9 cellular contexts compared by ENCODE assay signal in genomic region chr9:88852794-88853193, GRCh38.
DNase-seq lines count a peak whose midpoint lies in the region; ATAC-seq and FAIRE-seq lines count a peak whose summit lies in the region.
"Had no signal": no experiment of that assay in that cellular context is flagged by ENCODE, and none has a peak within 500 bp of the region (broad histone marks: within the 10 kb centered on the region; RNA-seq: fewer than 3 reads in every experiment).

No MANE protein-coding gene starts in this region.

- no peak overlapping the region for H3K56ac ChIP-seq in mesendoderm (ENCODE audit: low read length)

- no peak overlapping the region for H3K23ac ChIP-seq in mesendoderm (ENCODE audit: low read length)

- no peaks in the 10 kb centered on the region; a peak in 2 of 22 replicates for H3K36me3 ChIP-seq in BLaER1 treated with 17β-estradiol and CSF1 and Interleukin-3, amounts not matched to agents 10 nM and 100 nM
- no peaks in the 10 kb centered on the region for H3K36me3 ChIP-seq in mesendoderm (ENCODE audit: control insufficient read depth, insufficient read depth, low read length)

- in situ Hi-C loops in G401 (cut with HindIII; ENCODE audit: low sequenced_read_pairs), result no loop called here

- no peaks in the 10 kb centered on the region for H3K79me1 ChIP-seq in mesendoderm (ENCODE audit: low read length)

- no peak overlapping the region for H2BK5ac ChIP-seq in mesendoderm (ENCODE audit: low read length)

- peak overlapping the region; percentile 31 for H3K4ac ChIP-seq in mesendoderm (ENCODE audit: low read depth, low read length)

- no peak overlapping the region for H2BK120ac ChIP-seq in mesendoderm (ENCODE audit: low read depth, low read length)

- H2AK5ac ChIP-seq in mesendoderm (ENCODE audit: low read length), result no peak overlapping the region

- ATAC-seq in GM18868 (IDR thresholded peaks at IDR 0.05; ENCODE audit: unreplicated experiment), result no peak

- peaks cover 0 to 42% (median 0%) of the 10 kb centered on the region in 11 experiments; a peak in 4 of 22 replicates for H3K27me3 ChIP-seq in BLaER1 treated with 17β-estradiol and CSF1 and Interleukin-3, amounts not matched to agents 10 nM and 100 nM
- no peaks in the 10 kb centered on the region for H3K27me3 ChIP-seq in mesendoderm (ENCODE audit: insufficient read depth, low read length, poor library complexity)

- H3K9ac ChIP-seq in BLaER1 treated with 17β-estradiol and CSF1 and Interleukin-3, amounts not matched to agents 10 nM and 100 nM, result no peak overlapping the region
- no peak overlapping the region for H3K9ac ChIP-seq in mesendoderm (ENCODE audit: low read length)

- H3K18ac ChIP-seq in mesendoderm (ENCODE audit: low read length), result peak overlapping the region; percentile 47

- DNase-seq in MV-4-11 (lab: John Stamatoyannopoulos, UW), result peak; percentile 21
- DNase-seq in mesendoderm, result peak; percentile 87
- no peak for DNase-seq in G401 (ENCODE audit: low spot score)
- DNase-seq in HuH-7 (ENCODE audit: low spot score), result no peak
- no peak for DNase-seq in activated CD4-positive, CD25-positive, alpha-beta regulatory T cell treated with anti-CD3 and anti-CD28 coated beads, Interleukin-2, amount 50 U/mL, for 72 hours

- H3K4me1 ChIP-seq in BLaER1 treated with 17β-estradiol and CSF1 and Interleukin-3, amounts not matched to agents 10 nM and 100 nM, result peaks cover 0 to 21% (median 12%) of the 10 kb centered on the region in 10 experiments; a peak in 14 of 20 replicates
- H3K4me1 ChIP-seq in mesendoderm (ENCODE audit: control insufficient read depth, low read depth, low read length), result no peaks in the 10 kb centered on the region

- no peak overlapping the region for H2BK15ac ChIP-seq in mesendoderm (replicated peaks; ENCODE audit: low read depth)

- H3K9me3 ChIP-seq in BLaER1 treated with 17β-estradiol and CSF1 and Interleukin-3, amounts not matched to agents 10 nM and 100 nM (replicated peaks in 1 of 11), result peaks cover 36 to 45% (median 38%) of the 10 kb centered on the region in 11 experiments

- H4K20me1 ChIP-seq in BLaER1 treated with 17β-estradiol and CSF1 and Interleukin-3, amounts not matched to agents 10 nM and 100 nM, result no peaks in the 10 kb centered on the region

- H4K5ac ChIP-seq in mesendoderm (ENCODE audit: low read length), result no peak overlapping the region

- FAIRE-seq in endometrium (lab: Jason Lieb, UNC), result peak; percentile 21
- FAIRE-seq: G401.6 had no signal

- H3K4me2 ChIP-seq in BLaER1 treated with 17β-estradiol and CSF1 and Interleukin-3, amounts not matched to agents 10 nM and 100 nM, result peak overlapping the region in 7 of 11 experiments; percentile 5 to 60 (median 19); a peak in 9 of 22 replicates
- H3K4me2 ChIP-seq in mesendoderm (ENCODE audit: low read length), result no peak overlapping the region

- no peak overlapping the region for H3K4me3 ChIP-seq in BLaER1 treated with 17β-estradiol and CSF1 and Interleukin-3, amounts not matched to agents 10 nM and 100 nM
- H3K4me3 ChIP-seq in mesendoderm (ENCODE audit: low read length), result no peak overlapping the region

- no peak overlapping the region for H4K8ac ChIP-seq in mesendoderm (ENCODE audit: low read depth, low read length)

- no peaks in the 10 kb centered on the region for H3K79me2 ChIP-seq in mesendoderm (ENCODE audit: control insufficient read depth, insufficient read depth, low read length)

- H3K27ac ChIP-seq in BLaER1 treated with 17β-estradiol and CSF1 and Interleukin-3, amounts not matched to agents 10 nM and 100 nM, result no peak overlapping the region; a peak in 1 of 22 replicates
- no peak overlapping the region for H3K27ac ChIP-seq in mesendoderm (ENCODE audit: low read depth, low read length)

- no CpG with 5 or more reads among the region's 1 CpG for WGBS in mesendoderm (ENCODE audit: extremely low coverage, insufficient coverage, low lambda C conversion rate)

Comparison
In these comparisons a context has a peak if more than half of its experiments do, and no peak if none do; other contexts are left out.
1. DNase-seq: peak in MV-4-11 (single experiment) and mesendoderm (single experiment); none in G401 (single experiment), HuH-7 (single experiment) and activated CD4-positive, CD25-positive, alpha-beta regulatory T cell treated with anti-CD3 and anti-CD28 coated beads, Interleukin-2, amount 50 U/mL, for 72 hours (single experiment).